ENCODE assay signal across 26 cellular contexts in the genomic region with DNA sequence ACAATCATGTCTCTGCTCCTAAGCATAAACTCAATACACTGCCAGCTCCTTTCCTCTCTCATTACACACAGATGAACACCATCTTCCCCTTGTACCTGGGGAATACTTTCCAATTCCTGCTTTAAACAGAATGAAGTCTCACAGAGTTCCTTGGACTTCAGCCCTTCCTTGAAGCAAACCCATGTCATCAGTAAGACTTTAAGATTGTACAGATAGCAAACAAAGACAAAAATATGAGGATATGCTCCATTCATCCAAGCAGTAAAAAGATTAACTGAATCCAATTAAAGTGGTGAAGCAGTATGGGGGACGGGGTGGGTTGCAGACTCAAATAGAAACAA. TPM values are rescaled to one million over a fixed set of nuclear protein-coding genes. Genes with fewer than 3 reads are reported as not detected.
DNase-seq lines count a peak whose midpoint lies in the region; ATAC-seq, FAIRE-seq and TF ChIP-seq lines count a peak whose summit lies in the region.
"Had no signal": no experiment of that assay in that cellular context is flagged by ENCODE, and none has a peak within 500 bp of the region (broad histone marks: within the 10 kb centered on the region; RNA-seq: fewer than 3 reads in every experiment).

No MANE protein-coding gene starts in this region.

- H3K4me1 Mint-ChIP-seq in MCF 10A (ENCODE audit: insufficient read depth, unreplicated experiment) (no peaks in the 10 kb centered on the region), astrocyte (ENCODE audit: low read depth, unreplicated experiment) (no peaks in the 10 kb centered on the region)

- H3K27ac ChIP-seq in breast epithelium (peak overlapping the region in 1 of 2 donors; percentile 35), astrocyte (ENCODE audit: low read depth, low read length) (no peak overlapping the region), mesenchymal stem cell (ENCODE audit: low read length, poor library complexity, severe bottlenecking) (no peak overlapping the region), subcutaneous abdominal adipose tissue (ENCODE audit: low read depth, low read length) (no peak overlapping the region), brain microvascular endothelial cell (no peak overlapping the region)
- H3K27ac ChIP-seq: gastrocnemius medialis, GM23248, neutrophil had no signal

- no peak overlapping the region for H2BK120ac ChIP-seq in mesenchymal stem cell (ENCODE audit: low read depth, low read length)

- no TSS peak for BruUV-seq in MCF 10A (replicated peaks; lab: Mats Ljungman, UMichigan)

- ATAC-seq in GM18502 (IDR thresholded peaks at IDR 0.05; ENCODE audit: poor library complexity, unreplicated experiment) = no peak
- ATAC-seq: gastrocnemius medialis, PC-3 had no signal

- 91% methylated on average over 1 of the region's 1 CpG for WGBS in mesenchymal stem cell

- H4K8ac ChIP-seq in mesenchymal stem cell (ENCODE audit: low read length) = no peak overlapping the region

- H3K9me3 Mint-ChIP-seq in MCF 10A (ENCODE audit: unreplicated experiment) = no peaks in the 10 kb centered on the region
- H3K9me3 Mint-ChIP-seq in astrocyte (ENCODE audit: unreplicated experiment) = no peaks in the 10 kb centered on the region
- H3K9me3 Mint-ChIP-seq: T-helper 2 cell treated with Interferon-gamma antibody and Interleukin-4, amounts not matched to agents 5 μg/mL and 100 μg/mL, for 36 hours; type B pancreatic cell had no signal

- H3K14ac ChIP-seq in mesenchymal stem cell (ENCODE audit: low read length in 2 of 2) = no peak overlapping the region

- in situ Hi-C loops in brain microvascular endothelial cell (cut with HindIII; ENCODE audit: low pct_ligation_motif_present, low sequenced_read_pairs) = no loop called here

- H2AFZ ChIP-seq in astrocyte (ENCODE audit: low read depth, low read length) (no peak overlapping the region), mesenchymal stem cell (ENCODE audit: low read depth, low read length) (no peak overlapping the region)
- H2AFZ ChIP-seq: GM23248 had no signal

- no peaks in the 10 kb centered on the region for H3K27me3 ChIP-seq in breast epithelium
- H3K27me3 ChIP-seq in astrocyte (ENCODE audit: insufficient read depth, low read length) = peaks cover 4% of the 10 kb centered on the region
- H3K27me3 ChIP-seq in mesenchymal stem cell (ENCODE audit: control insufficient read depth in 1 of 2, insufficient read depth in 1 of 2, low read length in 2 of 2) = peaks cover 7 to 8% of the 10 kb centered on the region in 2 experiments
- no peaks in the 10 kb centered on the region for H3K27me3 ChIP-seq in subcutaneous abdominal adipose tissue (ENCODE audit: control insufficient read depth in 5 of 5, insufficient read depth in 4 of 5, low read length in 5 of 5)
- H3K27me3 ChIP-seq in brain microvascular endothelial cell (replicated peaks) = peaks cover 1% of the 10 kb centered on the region
- H3K27me3 ChIP-seq: gastrocnemius medialis had no signal

- H3K9ac ChIP-seq in astrocyte (ENCODE audit: low read length) (no peak overlapping the region), mesenchymal stem cell (ENCODE audit: low read length) (peak overlapping the region; percentile 68), subcutaneous abdominal adipose tissue (ENCODE audit: low read length in 5 of 5) (no peak overlapping the region)
- H3K9ac ChIP-seq: GM23248 had no signal

- no peak overlapping the region for H3K18ac ChIP-seq in mesenchymal stem cell (ENCODE audit: low read depth in 1 of 2, low read length in 2 of 2)

- no peak overlapping the region for H2BK12ac ChIP-seq in mesenchymal stem cell (ENCODE audit: low read length in 2 of 2)

- POLR2A ChIA-PET in MCF 10A (lab: Yijun Ruan, JAX) = interaction anchor here (1.3 kb wide), 2 partner anchors 16 to 545 kb away, joined by 3 to 4 read pairs; no protein-coding TSS in a partner anchor

- FAIRE-seq in astrocyte (lab: Jason Lieb, UNC) = no peak

- intact Hi-C loops in breast epithelium (cut with DNase I; ENCODE audit: low total_unique reads) (no loop called here), MCF 10A (cut with micrococcal nuclease) (no loop called here)

- DNase-seq in breast epithelium (ENCODE audit: low spot score in 2 of 2) = no peak
- no peak for DNase-seq in MCF 10A (ENCODE audit: unreplicated experiment)
- no peak for DNase-seq in astrocyte (ENCODE audit: low read depth)
- no peak for DNase-seq in mesenchymal stem cell
- DNase-seq in inferior parietal cortex (ENCODE audit: extremely low spot score) = no peak
- DNase-seq in brain microvascular endothelial cell = no peak
- DNase-seq: 8988T; activated CD4-positive, alpha-beta T cell treated with anti-CD3 and anti-CD28 coated beads, Interleukin-2, amount 50 U/mL, for 48 hours; activated CD4-positive, CD25-positive, alpha-beta regulatory T cell treated with anti-CD3 and anti-CD28 coated beads, Interleukin-2, amount 50 U/mL, for 72 hours; activated CD8-positive, alpha-beta memory T cell treated with anti-CD3 and anti-CD28 coated beads, Interleukin-2, amount 50 U/mL, for 4 hours; activated naive CD4-positive, alpha-beta T cell; DND-41; gastrocnemius medialis; GF-D8; GM23248; mesendoderm; NCI-H1092; NCI-H1694; NCI-H510A; PC-3; stimulated activated CD4-positive, alpha-beta T cell treated with anti-CD3 and anti-CD28 coated beads, Interleukin-4, amount 100 ng/mL, for 24 hours had no signal

- no peak overlapping the region for H3K4ac ChIP-seq in mesenchymal stem cell (ENCODE audit: low read depth in 1 of 2, low read length in 2 of 2)

- CTCF ChIA-PET in MCF 10A (lab: Yijun Ruan, JAX) = interaction anchor here (0.6 to 7.7 kb wide), 4 partner anchors 11 to 22 kb away, joined by 3 to 59 read pairs (median 4); no protein-coding TSS in a partner anchor

- no peak overlapping the region for H3K27ac Mint-ChIP-seq in MCF 10A (ENCODE audit: low read depth, unreplicated experiment)
- no peak overlapping the region for H3K27ac Mint-ChIP-seq in astrocyte (ENCODE audit: unreplicated experiment)
- H3K27ac Mint-ChIP-seq: T-helper 2 cell treated with Interferon-gamma antibody and Interleukin-4, amounts not matched to agents 5 μg/mL and 100 μg/mL, for 36 hours; type B pancreatic cell had no signal

- H3K36me3 ChIP-seq in breast epithelium (no peaks in the 10 kb centered on the region), astrocyte (ENCODE audit: insufficient read depth, low read length) (no peaks in the 10 kb centered on the region), mesenchymal stem cell (ENCODE audit: control insufficient read depth in 1 of 2, insufficient read depth in 2 of 2, low read depth in 1 of 2, low read length in 2 of 2) (no peaks in the 10 kb centered on the region), subcutaneous abdominal adipose tissue (ENCODE audit: control insufficient read depth in 5 of 5, insufficient read depth in 5 of 5, low read length in 5 of 5) (no peaks in the 10 kb centered on the region), brain microvascular endothelial cell (replicated peaks) (no peaks in the 10 kb centered on the region)
- H3K36me3 ChIP-seq: gastrocnemius medialis, neutrophil had no signal

- H2BK5ac ChIP-seq in mesenchymal stem cell (ENCODE audit: low read depth, low read length, poor library complexity, severe bottlenecking) = no peak overlapping the region

- H3K4me2 ChIP-seq in astrocyte (ENCODE audit: low read length) (peak overlapping the region; percentile 24), mesenchymal stem cell (ENCODE audit: low read length, poor library complexity, severe bottlenecking) (no peak overlapping the region)

- TF ChIP-seq CTCF in breast epithelium (IDR thresholded peaks at IDR 0.05) (no peak), MCF 10A (IDR thresholded peaks at IDR 0.05; ENCODE audit: unreplicated experiment) (no peak), astrocyte (IDR thresholded peaks at IDR 0.05; ENCODE audit: insufficient read depth, low read depth, low read length) (no peak), brain microvascular endothelial cell (IDR thresholded peaks at IDR 0.05; ENCODE audit: low read depth, low read length, missing control alignments) (no peak)

- no peak for TF ChIP-seq POLR2A in breast epithelium (IDR thresholded peaks at IDR 0.05)

- H3K9me3 ChIP-seq in breast epithelium = no peaks in the 10 kb centered on the region
- H3K9me3 ChIP-seq in astrocyte (ENCODE audit: insufficient read depth, low read depth, low read length) = no peaks in the 10 kb centered on the region
- H3K9me3 ChIP-seq in mesenchymal stem cell (ENCODE audit: control insufficient read depth, low read length) = no peaks in the 10 kb centered on the region
- H3K9me3 ChIP-seq in subcutaneous abdominal adipose tissue (ENCODE audit: control insufficient read depth in 5 of 5, low read length in 5 of 5) = no peaks in the 10 kb centered on the region
- H3K9me3 ChIP-seq: gastrocnemius medialis, neutrophil had no signal

- H4K91ac ChIP-seq in mesenchymal stem cell (ENCODE audit: low read length) = no peak overlapping the region

- no peak overlapping the region for H3K23ac ChIP-seq in mesenchymal stem cell (ENCODE audit: low read length in 2 of 2)

- no peaks in the 10 kb centered on the region for H3K79me1 ChIP-seq in mesenchymal stem cell (replicated peaks; ENCODE audit: low read length, poor library complexity, severe bottlenecking)

- H3K4me3 Mint-ChIP-seq in MCF 10A (ENCODE audit: unreplicated experiment) = no peak overlapping the region
- no peak overlapping the region for H3K4me3 Mint-ChIP-seq in astrocyte (ENCODE audit: unreplicated experiment)
- H3K4me3 Mint-ChIP-seq: T-helper 2 cell treated with Interferon-gamma antibody and Interleukin-4, amounts not matched to agents 5 μg/mL and 100 μg/mL, for 36 hours; type B pancreatic cell had no signal

- no peaks in the 10 kb centered on the region for H4K20me1 ChIP-seq in astrocyte (ENCODE audit: insufficient read depth, low read length)

- peak overlapping the region in 2 of 3 donors; percentile 26 to 42 for H3K4me3 ChIP-seq in breast epithelium
- no peak overlapping the region for H3K4me3 ChIP-seq in astrocyte (ENCODE audit: insufficient read depth, low read depth, low read length)
- H3K4me3 ChIP-seq in mesenchymal stem cell (ENCODE audit: insufficient read depth in 1 of 2, low read depth in 1 of 2, low read length in 2 of 2) = peak overlapping the region in 1 of 2 experiments; percentile 69
- H3K4me3 ChIP-seq in subcutaneous abdominal adipose tissue (ENCODE audit: low read depth in 1 of 5, low read length in 5 of 5) = peak overlapping the region; percentile 1 to 43 (median 12)
- H3K4me3 ChIP-seq in brain microvascular endothelial cell (ENCODE audit: low read depth, low read length) = no peak overlapping the region
- H3K4me3 ChIP-seq: gastrocnemius medialis, GM23248 had no signal

- H2BK15ac ChIP-seq in mesenchymal stem cell (ENCODE audit: low read depth, poor library complexity, severe bottlenecking) = no peak overlapping the region

- H3K27me3 Mint-ChIP-seq in MCF 10A (ENCODE audit: insufficient read depth, unreplicated experiment) (peaks cover 39% of the 10 kb centered on the region), astrocyte (ENCODE audit: low read depth, unreplicated experiment) (peaks cover 17% of the 10 kb centered on the region)

- H2AK5ac ChIP-seq in mesenchymal stem cell (ENCODE audit: low read length, severe bottlenecking) = no peak overlapping the region

- H3K4me1 ChIP-seq in breast epithelium (no peaks in the 10 kb centered on the region), astrocyte (ENCODE audit: insufficient read depth, low read length) (no peaks in the 10 kb centered on the region), mesenchymal stem cell (ENCODE audit: control insufficient read depth, insufficient read depth, low read depth, low read length) (no peaks in the 10 kb centered on the region), subcutaneous abdominal adipose tissue (ENCODE audit: control insufficient read depth in 5 of 5, insufficient read depth in 5 of 5, low read length in 5 of 5) (peaks cover 0 to 5% (median 0%) of the 10 kb centered on the region in 5 donors)
- H3K4me1 ChIP-seq: gastrocnemius medialis had no signal

- H3K36me3 Mint-ChIP-seq in MCF 10A (ENCODE audit: insufficient read depth, unreplicated experiment) = no peaks in the 10 kb centered on the region
- no peaks in the 10 kb centered on the region for H3K36me3 Mint-ChIP-seq in astrocyte (ENCODE audit: low read depth, unreplicated experiment)
- H3K36me3 Mint-ChIP-seq: type B pancreatic cell had no signal

- no peaks in the 10 kb centered on the region for H3K79me2 ChIP-seq in astrocyte (ENCODE audit: insufficient read depth, low read length)

RNA-seq across cellular contexts. Expression of a gene that starts 17.1 kb away (rescaled TPM):
- total RNA-seq in breast epithelium (10 to 100 TPM; 24.0 to 81.5 (median 47.5) TPM), MCF 10A (2022) (11.6 and 14.9 TPM in 2 replicates), astrocyte (15.0 and 18.3 TPM in 2 replicates)
- polyA plus RNA-seq in mesenchymal stem cell (2013, experiment 1 of 2) = 13.6 TPM
- polyA plus RNA-seq in mesenchymal stem cell (2013, experiment 2 of 2) = 13.8 TPM

Comparison
In these comparisons a context has a peak if more than half of its experiments do, and no peak if none do; other contexts are left out.
1. H3K4me3 ChIP-seq: peak in breast epithelium (2 of 3) and subcutaneous abdominal adipose tissue (5 of 5); none in astrocyte (single experiment) and brain microvascular endothelial cell (single experiment).